22 cellular contexts compared by ENCODE assay signal in the genomic region with DNA sequence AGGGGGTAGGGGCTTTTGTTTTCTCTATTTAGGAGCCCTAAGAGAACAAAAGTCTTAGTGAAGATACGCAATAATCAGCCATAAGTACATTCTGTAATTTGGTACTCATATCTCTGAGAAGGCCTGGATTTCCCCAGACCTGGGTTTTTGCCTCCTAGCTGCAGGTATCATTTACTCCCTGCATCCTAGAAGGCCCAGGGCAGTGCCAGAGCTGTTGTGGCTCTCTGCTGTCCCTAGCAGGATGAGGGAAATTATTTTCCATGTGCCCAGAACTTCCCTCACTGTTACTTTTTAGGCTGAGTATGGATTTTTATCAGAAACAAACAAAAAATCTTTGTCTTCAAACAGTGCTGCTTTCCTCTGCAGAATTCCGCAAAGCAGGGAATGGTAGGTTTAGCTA.
"Had no signal": no experiment of that assay in that cellular context is flagged by ENCODE, and none has a peak within 500 bp of the region (broad histone marks: within the 10 kb centered on the region; RNA-seq: fewer than 3 reads in every experiment).

No MANE protein-coding gene starts in this region.

- H3K9me3 Mint-ChIP-seq: activated CD4-positive, alpha-beta T cell treated with anti-CD3 and anti-CD28 coated beads, Interleukin-2, amount 10 ng/mL, durations not matched to agents 7 days and 5 days; activated naive CD4-positive, alpha-beta T cell treated with anti-CD3 and anti-CD28 coated beads, Interleukin-2, amount 50 U/mL, for 24 hours; brain had no signal

- ATAC-seq: activated T-cell treated with anti-CD3 and anti-CD28 coated beads, Interleukin-2, amount 50 U/mL, for 72 hours; PC-3; T-cell had no signal

- H3K9me3 ChIP-seq: ascending aorta had no signal

- H3K27me3 Mint-ChIP-seq: activated CD4-positive, alpha-beta memory T cell treated with anti-CD3 and anti-CD28 coated beads for 36 hours; activated CD4-positive, alpha-beta T cell treated with anti-CD3 and anti-CD28 coated beads, Interleukin-2, amount 10 ng/mL, durations not matched to agents 7 days and 5 days; activated naive CD4-positive, alpha-beta T cell treated with anti-CD3 and anti-CD28 coated beads, Interleukin-2, amount 50 U/mL, for 24 hours; brain; T-cell had no signal

- H3K4me1 ChIP-seq: ascending aorta had no signal

- H3K27ac ChIP-seq: ascending aorta, cardiac muscle cell had no signal

- H3K4me1 Mint-ChIP-seq: activated CD4-positive, alpha-beta T cell treated with anti-CD3 and anti-CD28 coated beads, Interleukin-2, amount 10 ng/mL, durations not matched to agents 7 days and 5 days; activated naive CD4-positive, alpha-beta T cell treated with anti-CD3 and anti-CD28 coated beads, Interleukin-2, amount 50 U/mL, for 24 hours; T-cell had no signal

- H3K27ac Mint-ChIP-seq: activated CD4-positive, alpha-beta memory T cell treated with anti-CD3 and anti-CD28 coated beads for 36 hours; activated CD4-positive, alpha-beta T cell treated with anti-CD3 and anti-CD28 coated beads, Interleukin-2, amount 10 ng/mL, durations not matched to agents 7 days and 5 days; activated naive CD4-positive, alpha-beta T cell treated with anti-CD3 and anti-CD28 coated beads, Interleukin-2, amount 50 U/mL, for 24 hours; activated T-cell treated with anti-CD3 and anti-CD28 coated beads, Interleukin-2, amount 50 U/mL, for 72 hours; T-cell had no signal

- DNase-seq: activated CD4-positive, alpha-beta memory T cell treated with anti-CD3 and anti-CD28 coated beads for 36 hours; activated CD4-positive, alpha-beta T cell treated with anti-CD3 and anti-CD28 coated beads, Interleukin-2, amount 10 ng/mL, durations not matched to agents 7 days and 5 days; activated CD4-positive, CD25-positive, alpha-beta regulatory T cell; activated CD8-positive, alpha-beta memory T cell treated with anti-CD3 and anti-CD28 coated beads, Interleukin-2, amount 50 U/mL, for 4 hours; activated T-cell treated with anti-CD3 and anti-CD28 coated beads, Interleukin-2, amount 50 U/mL, for 72 hours; amniotic stem cell; Kasumi-1; KBM-7; NCI-H1105 treated with DMSO at 0.1 percent for 48 hours; NCI-H1436 treated with DMSO at 0.1 percent for 48 hours; NCI-H187; NCI-H345; NCI-H510A; SHP77; T-cell; T-helper 2 cell; T1000 had no signal

- H3K36me3 Mint-ChIP-seq: activated CD4-positive, alpha-beta memory T cell treated with anti-CD3 and anti-CD28 coated beads for 36 hours; activated naive CD4-positive, alpha-beta T cell treated with anti-CD3 and anti-CD28 coated beads, Interleukin-2, amount 50 U/mL, for 24 hours; brain; T-cell had no signal

- H3K4me3 Mint-ChIP-seq: activated CD4-positive, alpha-beta memory T cell treated with anti-CD3 and anti-CD28 coated beads for 36 hours; activated CD4-positive, alpha-beta T cell treated with anti-CD3 and anti-CD28 coated beads, Interleukin-2, amount 10 ng/mL, durations not matched to agents 7 days and 5 days; activated naive CD4-positive, alpha-beta T cell treated with anti-CD3 and anti-CD28 coated beads, Interleukin-2, amount 50 U/mL, for 24 hours; activated T-cell treated with anti-CD3 and anti-CD28 coated beads, Interleukin-2, amount 50 U/mL, for 72 hours; brain; T-cell had no signal

- H3K27me3 ChIP-seq: ascending aorta had no signal
